1 cellular context compared by ENCODE assay signal in genomic region chr10:1662361-1663025, GRCh38.
TF ChIP-seq lines count a peak whose summit lies in the region.

No MANE protein-coding gene starts in this region.

TF ChIP-seq in GM23338, 12 proteins besides CTCF, POLR2A, EP300 and RAD21 (continued from another document):
- TF ChIP-seq ETS1 (IDR thresholded peaks at IDR 0.05) (no peak), JUNB (IDR thresholded peaks at IDR 0.05; ENCODE audit: unreplicated experiment) (no peak), ZNF331 (CRISPR knock-in tag; IDR thresholded peaks at IDR 0.05; ENCODE audit: low read depth) (no peak), POLR2AphosphoS5 (IDR thresholded peaks at IDR 0.05; ENCODE audit: low read depth) (no peak), EZH2phosphoT487 (IDR thresholded peaks at IDR 0.05; ENCODE audit: unreplicated experiment) (no peak), NANOG (IDR thresholded peaks at IDR 0.05; ENCODE audit: borderline replicate concordance) (no peak), EZH2 (IDR thresholded peaks at IDR 0.05; ENCODE audit: low read depth, unreplicated experiment) (no peak), CREB1 (CRISPR knock-in tag; IDR thresholded peaks at IDR 0.05; ENCODE audit: low read depth) (no peak)
- TF ChIP-seq, protein P1, sequence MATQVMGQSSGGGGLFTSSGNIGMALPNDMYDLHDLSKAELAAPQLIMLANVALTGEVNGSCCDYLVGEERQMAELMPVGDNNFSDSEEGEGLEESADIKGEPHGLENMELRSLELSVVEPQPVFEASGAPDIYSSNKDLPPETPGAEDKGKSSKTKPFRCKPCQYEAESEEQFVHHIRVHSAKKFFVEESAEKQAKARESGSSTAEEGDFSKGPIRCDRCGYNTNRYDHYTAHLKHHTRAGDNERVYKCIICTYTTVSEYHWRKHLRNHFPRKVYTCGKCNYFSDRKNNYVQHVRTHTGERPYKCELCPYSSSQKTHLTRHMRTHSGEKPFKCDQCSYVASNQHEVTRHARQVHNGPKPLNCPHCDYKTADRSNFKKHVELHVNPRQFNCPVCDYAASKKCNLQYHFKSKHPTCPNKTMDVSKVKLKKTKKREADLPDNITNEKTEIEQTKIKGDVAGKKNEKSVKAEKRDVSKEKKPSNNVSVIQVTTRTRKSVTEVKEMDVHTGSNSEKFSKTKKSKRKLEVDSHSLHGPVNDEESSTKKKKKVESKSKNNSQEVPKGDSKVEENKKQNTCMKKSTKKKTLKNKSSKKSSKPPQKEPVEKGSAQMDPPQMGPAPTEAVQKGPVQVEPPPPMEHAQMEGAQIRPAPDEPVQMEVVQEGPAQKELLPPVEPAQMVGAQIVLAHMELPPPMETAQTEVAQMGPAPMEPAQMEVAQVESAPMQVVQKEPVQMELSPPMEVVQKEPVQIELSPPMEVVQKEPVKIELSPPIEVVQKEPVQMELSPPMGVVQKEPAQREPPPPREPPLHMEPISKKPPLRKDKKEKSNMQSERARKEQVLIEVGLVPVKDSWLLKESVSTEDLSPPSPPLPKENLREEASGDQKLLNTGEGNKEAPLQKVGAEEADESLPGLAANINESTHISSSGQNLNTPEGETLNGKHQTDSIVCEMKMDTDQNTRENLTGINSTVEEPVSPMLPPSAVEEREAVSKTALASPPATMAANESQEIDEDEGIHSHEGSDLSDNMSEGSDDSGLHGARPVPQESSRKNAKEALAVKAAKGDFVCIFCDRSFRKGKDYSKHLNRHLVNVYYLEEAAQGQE (IDR thresholded peaks at IDR 0.05; ENCODE audit: unreplicated experiment) = no peak
- TF ChIP-seq, protein P2, sequence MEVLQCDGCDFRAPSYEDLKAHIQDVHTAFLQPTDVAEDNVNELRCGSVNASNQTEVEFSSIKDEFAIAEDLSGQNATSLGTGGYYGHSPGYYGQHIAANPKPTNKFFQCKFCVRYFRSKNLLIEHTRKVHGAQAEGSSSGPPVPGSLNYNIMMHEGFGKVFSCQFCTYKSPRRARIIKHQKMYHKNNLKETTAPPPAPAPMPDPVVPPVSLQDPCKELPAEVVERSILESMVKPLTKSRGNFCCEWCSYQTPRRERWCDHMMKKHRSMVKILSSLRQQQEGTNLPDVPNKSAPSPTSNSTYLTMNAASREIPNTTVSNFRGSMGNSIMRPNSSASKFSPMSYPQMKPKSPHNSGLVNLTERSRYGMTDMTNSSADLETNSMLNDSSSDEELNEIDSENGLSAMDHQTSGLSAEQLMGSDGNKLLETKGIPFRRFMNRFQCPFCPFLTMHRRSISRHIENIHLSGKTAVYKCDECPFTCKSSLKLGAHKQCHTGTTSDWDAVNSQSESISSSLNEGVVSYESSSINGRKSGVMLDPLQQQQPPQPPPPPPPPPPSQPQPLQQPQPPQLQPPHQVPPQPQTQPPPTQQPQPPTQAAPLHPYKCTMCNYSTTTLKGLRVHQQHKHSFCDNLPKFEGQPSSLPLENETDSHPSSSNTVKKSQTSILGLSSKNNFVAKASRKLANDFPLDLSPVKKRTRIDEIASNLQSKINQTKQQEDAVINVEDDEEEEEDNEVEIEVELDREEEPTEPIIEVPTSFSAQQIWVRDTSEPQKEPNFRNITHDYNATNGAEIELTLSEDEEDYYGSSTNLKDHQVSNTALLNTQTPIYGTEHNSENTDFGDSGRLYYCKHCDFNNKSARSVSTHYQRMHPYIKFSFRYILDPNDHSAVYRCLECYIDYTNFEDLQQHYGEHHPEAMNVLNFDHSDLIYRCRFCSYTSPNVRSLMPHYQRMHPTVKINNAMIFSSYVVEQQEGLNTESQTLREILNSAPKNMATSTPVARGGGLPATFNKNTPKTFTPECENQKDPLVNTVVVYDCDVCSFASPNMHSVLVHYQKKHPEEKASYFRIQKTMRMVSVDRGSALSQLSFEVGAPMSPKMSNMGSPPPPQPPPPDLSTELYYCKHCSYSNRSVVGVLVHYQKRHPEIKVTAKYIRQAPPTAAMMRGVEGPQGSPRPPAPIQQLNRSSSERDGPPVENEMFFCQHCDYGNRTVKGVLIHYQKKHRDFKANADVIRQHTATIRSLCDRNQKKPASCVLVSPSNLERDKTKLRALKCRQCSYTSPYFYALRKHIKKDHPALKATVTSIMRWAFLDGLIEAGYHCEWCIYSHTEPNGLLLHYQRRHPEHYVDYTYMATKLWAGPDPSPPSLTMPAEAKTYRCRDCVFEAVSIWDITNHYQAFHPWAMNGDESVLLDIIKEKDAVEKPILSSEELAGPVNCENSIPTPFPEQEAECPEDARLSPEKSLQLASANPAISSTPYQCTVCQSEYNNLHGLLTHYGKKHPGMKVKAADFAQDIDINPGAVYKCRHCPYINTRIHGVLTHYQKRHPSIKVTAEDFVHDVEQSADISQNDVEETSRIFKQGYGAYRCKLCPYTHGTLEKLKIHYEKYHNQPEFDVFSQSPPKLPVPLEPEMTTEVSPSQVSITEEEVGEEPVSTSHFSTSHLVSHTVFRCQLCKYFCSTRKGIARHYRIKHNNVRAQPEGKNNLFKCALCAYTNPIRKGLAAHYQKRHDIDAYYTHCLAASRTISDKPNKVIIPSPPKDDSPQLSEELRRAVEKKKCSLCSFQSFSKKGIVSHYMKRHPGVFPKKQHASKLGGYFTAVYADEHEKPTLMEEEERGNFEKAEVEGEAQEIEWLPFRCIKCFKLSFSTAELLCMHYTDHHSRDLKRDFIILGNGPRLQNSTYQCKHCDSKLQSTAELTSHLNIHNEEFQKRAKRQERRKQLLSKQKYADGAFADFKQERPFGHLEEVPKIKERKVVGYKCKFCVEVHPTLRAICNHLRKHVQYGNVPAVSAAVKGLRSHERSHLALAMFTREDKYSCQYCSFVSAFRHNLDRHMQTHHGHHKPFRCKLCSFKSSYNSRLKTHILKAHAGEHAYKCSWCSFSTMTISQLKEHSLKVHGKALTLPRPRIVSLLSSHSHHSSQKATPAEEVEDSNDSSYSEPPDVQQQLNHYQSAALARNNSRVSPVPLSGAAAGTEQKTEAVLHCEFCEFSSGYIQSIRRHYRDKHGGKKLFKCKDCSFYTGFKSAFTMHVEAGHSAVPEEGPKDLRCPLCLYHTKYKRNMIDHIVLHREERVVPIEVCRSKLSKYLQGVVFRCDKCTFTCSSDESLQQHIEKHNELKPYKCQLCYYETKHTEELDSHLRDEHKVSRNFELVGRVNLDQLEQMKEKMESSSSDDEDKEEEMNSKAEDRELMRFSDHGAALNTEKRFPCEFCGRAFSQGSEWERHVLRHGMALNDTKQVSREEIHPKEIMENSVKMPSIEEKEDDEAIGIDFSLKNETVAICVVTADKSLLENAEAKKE (CRISPR knock-in tag; IDR thresholded peaks at IDR 0.05) = no peak
